23 cellular contexts compared by ENCODE assay signal in genomic region chr7:154474903-154475520, GRCh38.
A peak's percentile ranks its signal among the peaks of the same experiment; 100 is the strongest.
DNase-seq lines count a peak whose midpoint lies in the region; ATAC-seq, FAIRE-seq and TF ChIP-seq lines count a peak whose summit lies in the region.
"Had no signal": no experiment of that assay in that cellular context is flagged by ENCODE, and none has a peak within 500 bp of the region (broad histone marks: within the 10 kb centered on the region; RNA-seq: fewer than 3 reads in every experiment).

No MANE protein-coding gene starts in this region.

- DNase-seq in Ammon's horn (ENCODE audit: low spot score) (peak; percentile 39), GM23338 (ENCODE audit: low spot score) (no peak), GM12878 (ENCODE audit: low read depth, low spot score) (no peak), head of caudate nucleus (peak in 36 of 42 donors; percentile 17 to 81 (median 56)), T-cell (no peak), T-helper 1 cell (no peak), NCI-H446 (lab: John Stamatoyannopoulos, UW) (no peak)
- DNase-seq: Calu3; CD8-positive, alpha-beta T cell; DMS53; EL; HCEC 1CT; Kasumi-1; MG63; NCI-H1048; NCI-H1694; NCI-H2081 treated with DMSO at 0.1 percent for 48 hours; NCI-H345; NCI-H526 treated with DMSO at 0.1 percent for 48 hours; Peyer's patch had no signal

- H3K27me3 Mint-ChIP-seq in GM23338 (ENCODE audit: insufficient read depth, low read depth, poor library complexity) (no peaks in the 10 kb centered on the region), T-cell (no peaks in the 10 kb centered on the region)
- H3K27me3 Mint-ChIP-seq: IgD-negative memory B cell had no signal

- FAIRE-seq in GM12878 (lab: Jason Lieb, UNC): no peak
- FAIRE-seq: A204.1 had no signal

- ATAC-seq in GM23338 (peak; percentile 28; the same call in 1 of the 3 replicates), GM12878 (peak; percentile 28; the same call in 2 of the 3 replicates), T-cell (replicated peaks in 1 of 4) (no peak), SK-N-SH treated with all-trans-retinoic acid at 6 μM for 48 hours (no peak)
- ATAC-seq: CD8-positive, alpha-beta T cell had no signal

- TF ChIP-seq CTCF in GM23338 (conservative IDR thresholded peaks at IDR 0.05; ENCODE audit: low read depth in 2 of 2) (no peak), GM12878 (IDR thresholded peaks at IDR 0.05 in 2 of 3, conservative IDR thresholded peaks at IDR 0.05 in 1 of 3; ENCODE audit: control insufficient read depth in 2 of 3, extremely low read depth in 1 of 3, insufficient read depth in 1 of 3, low read depth in 3 of 3, low read length in 3 of 3) (no peak)

- no peak for TF ChIP-seq EP300 in GM12878 (IDR thresholded peaks at IDR 0.05; ENCODE audit: borderline replicate concordance in 1 of 2, control insufficient read depth in 1 of 2, low read depth in 2 of 2, low read length in 2 of 2)

- no peaks in the 10 kb centered on the region for H3K4me1 ChIP-seq in GM23338 (ENCODE audit: insufficient read depth)
- no peaks in the 10 kb centered on the region for H3K4me1 ChIP-seq in GM12878 (ENCODE audit: control insufficient read depth, insufficient read depth, low read length)
- H3K4me1 ChIP-seq: Peyer's patch had no signal

- intact Hi-C loops in GM12878 (cut with micrococcal nuclease; ENCODE audit: unreplicated experiment): no loop called here
- intact Hi-C loops in head of caudate nucleus (cut with DNase I): no loop called here

- H4K20me1 ChIP-seq in GM23338 (replicated peaks; ENCODE audit: insufficient read depth) (no peaks in the 10 kb centered on the region), GM12878 (ENCODE audit: control insufficient read depth, insufficient read depth) (no peaks in the 10 kb centered on the region)

- H3K27me3 ChIP-seq in GM23338 (ENCODE audit: insufficient read depth) (no peaks in the 10 kb centered on the region), GM12878 (replicated peaks in 1 of 2; ENCODE audit: control insufficient read depth in 2 of 2, insufficient read depth in 2 of 2, low read length in 1 of 2) (no peaks in the 10 kb centered on the region)
- H3K27me3 ChIP-seq: MG63, Peyer's patch had no signal

- H3K9me3 Mint-ChIP-seq in GM23338: no peaks in the 10 kb centered on the region
- peaks cover 0 to 10% (median 0%) of the 10 kb centered on the region in 3 donors for H3K9me3 Mint-ChIP-seq in T-cell

- no peak overlapping the region for H3K27ac ChIP-seq in GM23338 (ENCODE audit: low read depth)
- H3K27ac ChIP-seq in GM12878 (ENCODE audit: control insufficient read depth, insufficient read depth): no peak overlapping the region
- H3K27ac ChIP-seq: Peyer's patch had no signal

- H3K9me3 ChIP-seq in GM12878 (replicated peaks; ENCODE audit: control insufficient read depth, insufficient read depth, low read length): no peaks in the 10 kb centered on the region
- H3K9me3 ChIP-seq: MG63, Peyer's patch had no signal

- H3K36me3 Mint-ChIP-seq in GM23338 (ENCODE audit: low read depth) (no peaks in the 10 kb centered on the region), T-cell (no peaks in the 10 kb centered on the region)
- H3K36me3 Mint-ChIP-seq: CD8-positive, alpha-beta T cell; IgD-negative memory B cell had no signal

- H2AFZ ChIP-seq in GM23338: no peak overlapping the region
- H2AFZ ChIP-seq in GM12878 (ENCODE audit: control insufficient read depth, low read depth, low read length): no peak overlapping the region

- H3K4me3 Mint-ChIP-seq in GM23338: no peak overlapping the region
- H3K4me3 Mint-ChIP-seq in T-cell: no peak overlapping the region
- H3K4me3 Mint-ChIP-seq: CD8-positive, alpha-beta T cell; IgD-negative memory B cell had no signal

- POLR2A ChIA-PET in GM12878 (lab: Charles Lee): no interaction called here
- POLR2A ChIA-PET in T-cell (lab: Charles Lee): no interaction called here

- H3K4me1 Mint-ChIP-seq in GM23338 (peaks cover 2% of the 10 kb centered on the region; the same call in 1 of the 3 replicates), T-cell (no peaks in the 10 kb centered on the region)
- H3K4me1 Mint-ChIP-seq: IgD-negative memory B cell had no signal

- in situ Hi-C loops in GM12878 (cut with MboI): no loop called here

- no peaks in the 10 kb centered on the region for H3K9me2 ChIP-seq in GM23338 (ENCODE audit: insufficient read depth)

- no peak for TF ChIP-seq POLR2A in GM12878 (IDR thresholded peaks at IDR 0.05; ENCODE audit: low read depth, low read length)

- SMC1A ChIA-PET in GM12878 (lab: Charles Lee; ENCODE audit: uncharacterized antibody, unreplicated experiment): no interaction called here

- H3K27ac Mint-ChIP-seq in GM23338 (no peak overlapping the region), T-cell (no peak overlapping the region)
- H3K27ac Mint-ChIP-seq: CD8-positive, alpha-beta T cell; IgD-negative memory B cell had no signal

- H3K4me3 ChIP-seq in GM23338 (no peak overlapping the region), GM12878 (no peak overlapping the region)
- H3K4me3 ChIP-seq: MG63, Peyer's patch had no signal

- RAD21 ChIA-PET in GM12878 (lab: Charles Lee; ENCODE audit: unreplicated experiment): no interaction called here

- no peak for TF ChIP-seq RAD21 in GM12878 (IDR thresholded peaks at IDR 0.05; ENCODE audit: insufficient read depth, low read depth, low read length)

- H3K36me3 ChIP-seq in GM23338 (ENCODE audit: insufficient read depth) (peaks cover 22% of the 10 kb centered on the region; the same call in 1 of the 2 replicates), GM12878 (ENCODE audit: control insufficient read depth in 2 of 2, insufficient read depth in 2 of 2, low read length in 1 of 2) (no peaks in the 10 kb centered on the region)
- H3K36me3 ChIP-seq: MG63, Peyer's patch had no signal

- H3K4me2 ChIP-seq in GM23338 (no peak overlapping the region), GM12878 (ENCODE audit: control insufficient read depth, insufficient read depth) (no peak overlapping the region)

- no peak overlapping the region for H3K9ac ChIP-seq in GM12878 (ENCODE audit: control insufficient read depth, insufficient read depth, low read length)

- no peaks in the 10 kb centered on the region for H3F3A ChIP-seq in GM23338 (replicated peaks; ENCODE audit: low read depth)

- 13% methylated on average over 10 of the region's 10 CpGs for WGBS in GM12878 (ENCODE audit: insufficient coverage, insufficient replicate concordance, low lambda C conversion rate, missing lambda C conversion rate)

- H3K79me2 ChIP-seq in GM23338 (replicated peaks; ENCODE audit: insufficient read depth): no peaks in the 10 kb centered on the region
- H3K79me2 ChIP-seq in GM12878 (ENCODE audit: control insufficient read depth, insufficient read depth, low read length): no peaks in the 10 kb centered on the region

- BruUV-seq in GM12878 (replicated peaks; lab: Mats Ljungman, UMichigan): no TSS peak

- CTCF ChIA-PET in GM12878 (lab: Yijun Ruan, JAX): no interaction called here
- CTCF ChIA-PET in T-cell (lab: Charles Lee): no interaction called here

TF ChIP-seq in GM23338, 12 proteins besides CTCF, POLR2A, EP300 and RAD21 (continues in another document):
- TF ChIP-seq EZH2phosphoT487 (IDR thresholded peaks at IDR 0.05; ENCODE audit: unreplicated experiment): no peak
- no peak for TF ChIP-seq ZNF331 (CRISPR knock-in tag; IDR thresholded peaks at IDR 0.05; ENCODE audit: low read depth)
- TF ChIP-seq ETS1 (IDR thresholded peaks at IDR 0.05): no peak
- no peak for TF ChIP-seq STAT1 (IDR thresholded peaks at IDR 0.05; ENCODE audit: unreplicated experiment)
- no peak for TF ChIP-seq CREB1 (CRISPR knock-in tag; IDR thresholded peaks at IDR 0.05; ENCODE audit: low read depth)

TF ChIP-seq in GM12878, 131 proteins besides CTCF, POLR2A, EP300 and RAD21:
- TF ChIP-seq RUNX3 (IDR thresholded peaks at IDR 0.05; ENCODE audit: low read length) (no peak), SP1 (IDR thresholded peaks at IDR 0.05; ENCODE audit: low read depth, low read length) (no peak)

TF ChIP-seq in SK-N-SH treated with all-trans-retinoic acid at 6 μM for 48 hours, 23 proteins besides CTCF, POLR2A, EP300 and RAD21 (continues in another document):
- TF ChIP-seq TOX (CRISPR knock-in tag; IDR thresholded peaks at IDR 0.05; ENCODE audit: borderline replicate concordance): no peak
- TF ChIP-seq ARNTL (CRISPR knock-in tag; IDR thresholded peaks at IDR 0.05; ENCODE audit: borderline replicate concordance, low read depth): no peak
- TF ChIP-seq ZFP3 (CRISPR knock-in tag; IDR thresholded peaks at IDR 0.05): no peak
- no peak for TF ChIP-seq ZFP30 (CRISPR knock-in tag; IDR thresholded peaks at IDR 0.05)
- TF ChIP-seq OSR1 (CRISPR knock-in tag; IDR thresholded peaks at IDR 0.05): no peak
- no peak for TF ChIP-seq SNAI2 (CRISPR knock-in tag; IDR thresholded peaks at IDR 0.05)
- no peak for TF ChIP-seq ZNF565 (CRISPR knock-in tag; conservative IDR thresholded peaks at IDR 0.05; ENCODE audit: low read depth)
- no peak for TF ChIP-seq RARB (CRISPR knock-in tag; IDR thresholded peaks at IDR 0.05)
- no peak for TF ChIP-seq TSHZ2 (CRISPR knock-in tag; IDR thresholded peaks at IDR 0.05)
- no peak for TF ChIP-seq TCF4 (CRISPR knock-in tag; IDR thresholded peaks at IDR 0.05; ENCODE audit: borderline replicate concordance)
- no peak for TF ChIP-seq ZNF70 (CRISPR knock-in tag; IDR thresholded peaks at IDR 0.05)
- no peak for TF ChIP-seq BACH2 (CRISPR knock-in tag; IDR thresholded peaks at IDR 0.05; ENCODE audit: borderline replicate concordance)

Comparison
In these comparisons a context has a peak if more than half of its experiments do, and no peak if none do; other contexts are left out.
1. DNase-seq: peak in Ammon's horn (single experiment) and head of caudate nucleus (36 of 42); none in GM23338 (single experiment), GM12878 (single experiment), T-cell (0 of 34), T-helper 1 cell (0 of 5) and NCI-H446 (0 of 2).
2. ATAC-seq: peak in GM23338 (single experiment) and GM12878 (single experiment); none in T-cell (0 of 4) and SK-N-SH treated with all-trans-retinoic acid at 6 μM for 48 hours (single experiment).